Comparison of ENCODE assay signal across 1 cellular context in genomic region chr7:157089100-157089510, GRCh38.
TF ChIP-seq lines count a peak whose summit lies in the region.

No MANE protein-coding gene starts in this region.

TF ChIP-seq in HepG2, 621 proteins besides CTCF, POLR2A, EP300 and RAD21 (continued from another document and continues in another):
- TF ChIP-seq IKZF1 (IDR thresholded peaks at IDR 0.05) (no peak), MTF1 (CRISPR knock-in tag; IDR thresholded peaks at IDR 0.05) (no peak), ZBTB33 (CRISPR knock-in tag; IDR thresholded peaks at IDR 0.05) (no peak), RARG (CRISPR knock-in tag; IDR thresholded peaks at IDR 0.05; ENCODE audit: low read depth) (0 out of 2 replicates have a peak, but pooled peaks have one; percentile 26), KDM3A (CRISPR knock-in tag; IDR thresholded peaks at IDR 0.05; ENCODE audit: low read depth) (no peak), NFYC (CRISPR knock-in tag; IDR thresholded peaks at IDR 0.05) (no peak), ZNF740 (CRISPR knock-in tag; IDR thresholded peaks at IDR 0.05) (no peak), ZNF414 (CRISPR knock-in tag; IDR thresholded peaks at IDR 0.05) (no peak), MATR3 (CRISPR knock-in tag; IDR thresholded peaks at IDR 0.05) (no peak), ZNF737 (CRISPR knock-in tag; IDR thresholded peaks at IDR 0.05; ENCODE audit: borderline replicate concordance) (no peak), ZNF281 (CRISPR knock-in tag; IDR thresholded peaks at IDR 0.05; ENCODE audit: borderline replicate concordance) (no peak), ZNF460 (CRISPR knock-in tag; IDR thresholded peaks at IDR 0.05; ENCODE audit: borderline replicate concordance) (no peak), CCAR2 (optimal IDR thresholded peaks at IDR 0.05; ENCODE audit: low read depth, low read length) (no peak), CEBPG (CRISPR knock-in tag; IDR thresholded peaks at IDR 0.05) (peak; percentile 40; the same call in 1 of the 2 replicates), ZBTB4 (CRISPR knock-in tag; IDR thresholded peaks at IDR 0.05; ENCODE audit: borderline replicate concordance) (peak; percentile 50; the same call in 1 of the 2 replicates), E2F1 (CRISPR knock-in tag; IDR thresholded peaks at IDR 0.05) (no peak), SNRNP70 (IDR thresholded peaks at IDR 0.05; ENCODE audit: low read depth, low read length) (no peak), ZC3H4 (CRISPR knock-in tag; IDR thresholded peaks at IDR 0.05; ENCODE audit: borderline replicate concordance) (no peak), ZBTB38 (CRISPR knock-in tag; IDR thresholded peaks at IDR 0.05) (no peak), GPBP1L1 (CRISPR knock-in tag; IDR thresholded peaks at IDR 0.05) (no peak), STAT5B (CRISPR knock-in tag; IDR thresholded peaks at IDR 0.05) (no peak), ZNF503 (CRISPR knock-in tag; IDR thresholded peaks at IDR 0.05) (no peak), ZNF713 (CRISPR knock-in tag; IDR thresholded peaks at IDR 0.05) (no peak), FOXO1 (CRISPR knock-in tag; IDR thresholded peaks at IDR 0.05) (no peak), AFF4 (CRISPR knock-in tag; IDR thresholded peaks at IDR 0.05) (no peak), ZNF777 (CRISPR knock-in tag; IDR thresholded peaks at IDR 0.05) (no peak), ZNF605 (CRISPR knock-in tag; IDR thresholded peaks at IDR 0.05) (no peak), MYPOP (CRISPR knock-in tag; IDR thresholded peaks at IDR 0.05) (no peak), ZNF709 (CRISPR knock-in tag; IDR thresholded peaks at IDR 0.05) (no peak), ETS1 (CRISPR knock-in tag; IDR thresholded peaks at IDR 0.05) (no peak), IRF9 (CRISPR knock-in tag; IDR thresholded peaks at IDR 0.05; ENCODE audit: borderline replicate concordance) (no peak), ZSCAN22 (CRISPR knock-in tag; IDR thresholded peaks at IDR 0.05) (no peak), KMT2B (CRISPR knock-in tag; IDR thresholded peaks at IDR 0.05) (no peak), ZNF749 (CRISPR knock-in tag; IDR thresholded peaks at IDR 0.05; ENCODE audit: borderline replicate concordance) (no peak), PREB (CRISPR knock-in tag; IDR thresholded peaks at IDR 0.05) (no peak)
